Comparison of ENCODE assay signal across 2 cellular contexts in genomic region chr16:69799601-69800000, GRCh38.
TF ChIP-seq lines count a peak whose summit lies in the region.

No MANE protein-coding gene starts in this region.

TF ChIP-seq in HCT116, 20 proteins besides CTCF, POLR2A, EP300 and RAD21:
- TF ChIP-seq POLR2AphosphoS5 (IDR thresholded peaks at IDR 0.05; ENCODE audit: low read depth, low read length), result no peak
- no peak for TF ChIP-seq MAX (IDR thresholded peaks at IDR 0.05)
- TF ChIP-seq TCF7L2 (IDR thresholded peaks at IDR 0.05; ENCODE audit: borderline replicate concordance, extremely low read depth, insufficient read depth, insufficient read length), result no peak

TF ChIP-seq in K562, 482 proteins besides CTCF, POLR2A, EP300 and RAD21:
- no peak for TF ChIP-seq SMARCC2 (IDR thresholded peaks at IDR 0.05; ENCODE audit: low read depth)
- no peak for TF ChIP-seq SMAD1 (IDR thresholded peaks at IDR 0.05; ENCODE audit: low read depth, low read length, partially characterized antibody)
- TF ChIP-seq, protein P1, sequence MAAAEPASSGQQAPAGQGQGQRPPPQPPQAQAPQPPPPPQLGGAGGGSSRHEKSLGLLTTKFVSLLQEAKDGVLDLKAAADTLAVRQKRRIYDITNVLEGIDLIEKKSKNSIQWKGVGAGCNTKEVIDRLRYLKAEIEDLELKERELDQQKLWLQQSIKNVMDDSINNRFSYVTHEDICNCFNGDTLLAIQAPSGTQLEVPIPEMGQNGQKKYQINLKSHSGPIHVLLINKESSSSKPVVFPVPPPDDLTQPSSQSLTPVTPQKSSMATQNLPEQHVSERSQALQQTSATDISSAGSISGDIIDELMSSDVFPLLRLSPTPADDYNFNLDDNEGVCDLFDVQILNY (CRISPR knock-in tag; IDR thresholded peaks at IDR 0.05), result 0 out of 2 replicates have a peak, but pooled peaks have one; percentile 19
